ENCODE assay signal across 18 cellular contexts in genomic region chr13:82900453-82900852, GRCh38.
DNase-seq lines count a peak whose midpoint lies in the region; ATAC-seq, FAIRE-seq and TF ChIP-seq lines count a peak whose summit lies in the region.
"Had no signal": no experiment of that assay in that cellular context is flagged by ENCODE, and none has a peak within 500 bp of the region (broad histone marks: within the 10 kb centered on the region; RNA-seq: fewer than 3 reads in every experiment).

No MANE protein-coding gene starts in this region.

- H3K4me3 ChIP-seq in H1 (ENCODE audit: extremely low read depth in 1 of 4, insufficient read depth in 2 of 4, low read depth in 3 of 4, low read length in 4 of 4) = 0 out of 8 replicates have a peak overlapping the region, but pooled peaks of 1 of the 4 experiments have one; percentile 35
- H3K4me3 ChIP-seq: BLaER1 had no signal

- CTCF ChIA-PET in H1 (lab: Charles Lee; ENCODE audit: partially characterized antibody) = no interaction called here

- H2AFZ ChIP-seq in H9 (ENCODE audit: low read length) (no peak overlapping the region), H1 (ENCODE audit: low read length) (no peak overlapping the region)

- peak in 1 of 2 experiments; percentile 54; a peak in 1 of 3 replicates for TF ChIP-seq EP300 in H1 (IDR thresholded peaks at IDR 0.05; ENCODE audit: borderline replicate concordance in 1 of 2, low read depth in 2 of 2, low read length in 2 of 2)

- H2BK12ac ChIP-seq in H9 (ENCODE audit: insufficient read length, low read depth, low read length) = no peak overlapping the region
- no peak overlapping the region for H2BK12ac ChIP-seq in H1 (ENCODE audit: low read depth, low read length)

- TF ChIP-seq RAD21 in H1 (IDR thresholded peaks at IDR 0.05 in 1 of 2, conservative IDR thresholded peaks at IDR 0.05 in 1 of 2; ENCODE audit: low read depth in 2 of 2, low read length in 2 of 2) = no peak

- no peaks in the 10 kb centered on the region; the same call in 1 of the 2 replicates for H3K4me1 ChIP-seq in H9 (ENCODE audit: insufficient read depth, low read length)
- peaks cover 0 to 7% (median 3%) of the 10 kb centered on the region in 4 experiments; a peak in 3 of 7 replicates for H3K4me1 ChIP-seq in H1 (replicated peaks in 1 of 4; ENCODE audit: control insufficient read depth in 3 of 4, insufficient read depth in 4 of 4, low read length in 3 of 4)
- H3K4me1 ChIP-seq: BLaER1 had no signal

- H3K23me2 ChIP-seq in H9 (ENCODE audit: insufficient read length, low read depth, low read length, poor library complexity, severe bottlenecking) (no peaks in the 10 kb centered on the region), H1 (ENCODE audit: low read depth, low read length) (no peaks in the 10 kb centered on the region)

- H3K27ac ChIP-seq in H9 (ENCODE audit: insufficient read length, low read depth, low read length) (no peak overlapping the region), H1 (ENCODE audit: low read depth, low read length) (no peak overlapping the region)
- H3K27ac ChIP-seq: BLaER1 had no signal

- peaks cover 12 to 16% of the 10 kb centered on the region in 2 experiments for H3K9me3 Mint-ChIP-seq in H9

- H4K5ac ChIP-seq in H9 (ENCODE audit: insufficient read length, low read depth, low read length) (no peak overlapping the region), H1 (ENCODE audit: insufficient read length, low read depth, low read length) (no peak overlapping the region)

- H3K4me2 ChIP-seq in H9 (ENCODE audit: insufficient read depth, insufficient read length, low read length) (no peak overlapping the region), H1 (ENCODE audit: insufficient read depth in 1 of 2, low read depth in 2 of 2, low read length in 2 of 2) (peak overlapping the region in 1 of 2 experiments; percentile 40; a peak in 2 of 4 replicates)
- H3K4me2 ChIP-seq: BLaER1 had no signal

- H3K9me3 ChIP-seq in H9 (ENCODE audit: control insufficient read depth, low read depth, low read length) = no peaks in the 10 kb centered on the region
- H3K9me3 ChIP-seq in H1 (ENCODE audit: insufficient read depth in 2 of 2, low read depth in 1 of 2, low read length in 1 of 2) = peaks cover 4 to 10% of the 10 kb centered on the region in 2 experiments

- no peak overlapping the region for H2BK20ac ChIP-seq in H9 (ENCODE audit: low read depth, low read length, poor library complexity, severe bottlenecking)
- H2BK20ac ChIP-seq in H1 (ENCODE audit: low read length) = no peak overlapping the region

- no peak for ATAC-seq in HG02970 (IDR thresholded peaks at IDR 0.05; ENCODE audit: low FRiP score, unreplicated experiment)
- ATAC-seq: HepG2 had no signal

- H4K8ac ChIP-seq in H9 (replicated peaks; ENCODE audit: insufficient read length, low read depth, low read length) (no peak overlapping the region), H1 (ENCODE audit: extremely low read depth, insufficient read depth, low read length) (no peak overlapping the region)

- H3K23ac ChIP-seq in H9 (ENCODE audit: insufficient read length, low read depth, low read length) (no peak overlapping the region), H1 (ENCODE audit: insufficient read length) (no peak overlapping the region)

- H3K79me1 ChIP-seq in H9 (ENCODE audit: insufficient read depth, low read depth, low read length, poor library complexity, severe bottlenecking) (no peaks in the 10 kb centered on the region), H1 (ENCODE audit: low read depth, low read length) (no peaks in the 10 kb centered on the region)

- POLR2A ChIA-PET in H1 (lab: Charles Lee; ENCODE audit: partially characterized antibody) = no interaction called here

- H2BK5ac ChIP-seq in H9 (ENCODE audit: insufficient read length, low read length) (no peak overlapping the region), H1 (ENCODE audit: low read depth, low read length) (no peak overlapping the region)

- H3K18ac ChIP-seq in H9 (ENCODE audit: insufficient read length, low read depth, low read length) (no peak overlapping the region), H1 (ENCODE audit: extremely low read depth, low read length) (no peak overlapping the region)

- H3K9ac ChIP-seq in H9 (ENCODE audit: extremely low read depth, insufficient read length, low read length) (no peak overlapping the region), H1 (replicated peaks in 1 of 4; ENCODE audit: extremely low read depth in 1 of 4, low read depth in 3 of 4, low read length in 3 of 4) (no peak overlapping the region)
- H3K9ac ChIP-seq: BLaER1 had no signal

- H3K4ac ChIP-seq in H9 (ENCODE audit: low read depth, low read length) = no peak overlapping the region
- no peak overlapping the region for H3K4ac ChIP-seq in H1 (replicated peaks; ENCODE audit: insufficient read length, low read depth, low read length)

- H2BK15ac ChIP-seq in H9 (ENCODE audit: low read depth, low read length) (no peak overlapping the region), H1 (ENCODE audit: low read length) (no peak overlapping the region)

- H3K79me2 ChIP-seq in H9 (ENCODE audit: insufficient read depth, low read length) (no peaks in the 10 kb centered on the region), H1 (ENCODE audit: control insufficient read depth in 1 of 2, insufficient read depth in 2 of 2, low read length in 2 of 2) (no peaks in the 10 kb centered on the region)

- no peak overlapping the region for H3K14ac ChIP-seq in H9 (ENCODE audit: insufficient read depth, low read length)
- H3K14ac ChIP-seq in H1 (ENCODE audit: insufficient read length) = no peak overlapping the region

- peaks cover 7 to 21% (median 10%) of the 10 kb centered on the region in 3 experiments; a peak in 6 of 7 replicates for H3K36me3 Mint-ChIP-seq in H9 (ENCODE audit: insufficient read depth in 1 of 3, low read depth in 3 of 3)
- H3K36me3 Mint-ChIP-seq: CD14-positive monocyte; CD4-positive, alpha-beta memory T cell; IgD-negative memory B cell had no signal

- no peaks in the 10 kb centered on the region for H3K27me3 ChIP-seq in H9 (ENCODE audit: insufficient read depth, low read length)
- no peaks in the 10 kb centered on the region for H3K27me3 ChIP-seq in H1 (replicated peaks in 1 of 4; ENCODE audit: control insufficient read depth in 3 of 4, extremely low read depth in 1 of 4, insufficient read depth in 3 of 4, low read length in 3 of 4)
- H3K27me3 ChIP-seq: BLaER1 had no signal

- H4K91ac ChIP-seq in H9 (ENCODE audit: insufficient read length, low read depth, low read length) = no peak overlapping the region
- no peak overlapping the region for H4K91ac ChIP-seq in H1 (replicated peaks; ENCODE audit: insufficient read length, low read length)

- H3K4me1 Mint-ChIP-seq in H9 = peaks cover 23 to 30% of the 10 kb centered on the region in 2 experiments
- H3K4me1 Mint-ChIP-seq: CD14-positive monocyte; CD4-positive, alpha-beta memory T cell; IgD-negative memory B cell had no signal

- H3K56ac ChIP-seq in H9 (ENCODE audit: insufficient read length, low read depth, low read length) (no peak overlapping the region), H1 (replicated peaks; ENCODE audit: insufficient read length, low read depth, low read length) (no peak overlapping the region)

- no peak for TF ChIP-seq POLR2A in H1 (IDR thresholded peaks at IDR 0.05; ENCODE audit: control extremely low read depth in 1 of 2, low read depth in 2 of 2, low read length in 2 of 2)

- H4K20me1 ChIP-seq in H9 (ENCODE audit: control insufficient read depth, insufficient read depth, insufficient read length) (no peaks in the 10 kb centered on the region), H1 (replicated peaks in 1 of 2; ENCODE audit: control insufficient read depth in 1 of 2, insufficient read depth in 2 of 2, low read length in 2 of 2) (no peaks in the 10 kb centered on the region)
- H4K20me1 ChIP-seq: BLaER1 had no signal

- H3K36me3 ChIP-seq in H1 (ENCODE audit: control insufficient read depth in 2 of 4, insufficient read depth in 4 of 4, low read length in 3 of 4) = peaks cover 0 to 3% (median 0%) of the 10 kb centered on the region in 4 experiments; a peak in 2 of 8 replicates
- H3K36me3 ChIP-seq: BLaER1 had no signal

- H2BK120ac ChIP-seq in H9 (ENCODE audit: low read depth, low read length, poor library complexity, severe bottlenecking) (no peak overlapping the region), H1 (replicated peaks; ENCODE audit: low read depth, low read length) (no peak overlapping the region)

- no peak for DNase-seq in H9
- peak; percentile 4 to 60 for DNase-seq in NCI-H2081 (lab: John Stamatoyannopoulos, UW)
- no peak for DNase-seq in H1 (ENCODE audit: low read depth in 1 of 2, low spot score in 2 of 2)
- peak; percentile 3 for DNase-seq in iPS-NIHi11 (ENCODE audit: low spot score)
- no peak for DNase-seq in HK-2 (ENCODE audit: unreplicated experiment)
- DNase-seq in NCI-H1092 treated with DMSO at 0.1 percent for 48 hours (lab: John Stamatoyannopoulos, UW) = no peak
- DNase-seq: 8988T; CD4-positive, alpha-beta memory T cell; DMS153; DMS79; GF-D8; H7; KBM-7 had no signal

- H3K27ac Mint-ChIP-seq in H9 = peak overlapping the region in 2 of 3 experiments; percentile 23 to 91; a peak in 3 of 7 replicates
- H3K27ac Mint-ChIP-seq: CD14-positive monocyte; CD4-positive, alpha-beta memory T cell; IgD-negative memory B cell had no signal

- no peak overlapping the region for H3T11ph ChIP-seq in H9 (ENCODE audit: low read length)

- FAIRE-seq in H1 (lab: Jason Lieb, UNC) = no peak
- FAIRE-seq: HepG2 had no signal

- H3K27me3 Mint-ChIP-seq in H9 (ENCODE audit: low read depth) = peaks cover 2% of the 10 kb centered on the region; the same call in 1 of the 2 replicates
- H3K27me3 Mint-ChIP-seq: CD4-positive, alpha-beta memory T cell; IgD-negative memory B cell had no signal

- H2AK5ac ChIP-seq in H9 (ENCODE audit: insufficient read length, low read length) (no peak overlapping the region), H1 (ENCODE audit: low read depth, low read length) (no peak overlapping the region)

- H3K4me3 Mint-ChIP-seq in H9 = no peak overlapping the region; a peak in 1 of 5 replicates
- H3K4me3 Mint-ChIP-seq: CD14-positive monocyte; CD4-positive, alpha-beta memory T cell; IgD-negative memory B cell had no signal

- TF ChIP-seq CTCF in H9 (conservative IDR thresholded peaks at IDR 0.05) = no peak
- no peak for TF ChIP-seq CTCF in H1 (IDR thresholded peaks at IDR 0.05; ENCODE audit: control extremely low read depth in 1 of 3, insufficient read depth in 1 of 3, low read depth in 1 of 3, low read length in 3 of 3)

TF ChIP-seq in H1, 55 proteins besides CTCF, POLR2A, EP300 and RAD21 (continues in another document):
- TF ChIP-seq, protein P1, sequence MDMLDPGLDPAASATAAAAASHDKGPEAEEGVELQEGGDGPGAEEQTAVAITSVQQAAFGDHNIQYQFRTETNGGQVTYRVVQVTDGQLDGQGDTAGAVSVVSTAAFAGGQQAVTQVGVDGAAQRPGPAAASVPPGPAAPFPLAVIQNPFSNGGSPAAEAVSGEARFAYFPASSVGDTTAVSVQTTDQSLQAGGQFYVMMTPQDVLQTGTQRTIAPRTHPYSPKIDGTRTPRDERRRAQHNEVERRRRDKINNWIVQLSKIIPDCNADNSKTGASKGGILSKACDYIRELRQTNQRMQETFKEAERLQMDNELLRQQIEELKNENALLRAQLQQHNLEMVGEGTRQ (IDR thresholded peaks at IDR 0.05; ENCODE audit: low read length) = no peak
- TF ChIP-seq JUND (IDR thresholded peaks at IDR 0.05; ENCODE audit: low read length) (no peak), CBX5 (IDR thresholded peaks at IDR 0.05; ENCODE audit: low read depth, low read length) (no peak), CHD2 (IDR thresholded peaks at IDR 0.05; ENCODE audit: low read length) (no peak)

Comparison
In these comparisons a context has a peak if more than half of its experiments do, and no peak if none do; other contexts are left out.
1. DNase-seq: peak in NCI-H2081 (2 of 2) and iPS-NIHi11 (single experiment); none in H9 (single experiment), H1 (0 of 2), HK-2 (single experiment) and NCI-H1092 treated with DMSO at 0.1 percent for 48 hours (single experiment).